8 cellular contexts compared by ENCODE assay signal in genomic region chr12:56684745-56685369, GRCh38. TPM values are rescaled to one million over a fixed set of nuclear protein-coding genes. Genes with fewer than 3 reads are reported as not detected.
A peak's percentile ranks its signal among the peaks of the same experiment; 100 is the strongest.
DNase-seq lines count a peak whose midpoint lies in the region; ATAC-seq and TF ChIP-seq lines count a peak whose summit lies in the region.

No MANE protein-coding gene starts in this region.

- no peak for TF ChIP-seq POLR2A in esophagus squamous epithelium (IDR thresholded peaks at IDR 0.05)

- intact Hi-C loops in esophagus squamous epithelium (cut with DNase I): loop anchor here (5.0 kb wide), 2 partner anchors 37 to 48 kb away; no protein-coding TSS in a partner anchor

- H3K4me3 ChIP-seq in GM06990 (replicated peaks; ENCODE audit: low read depth, low read length) (peak overlapping the region; percentile 100), esophagus squamous epithelium (peak overlapping the region; percentile 1 to 99 (median 94))

- H3K36me3 ChIP-seq in GM06990 (ENCODE audit: control insufficient read depth, insufficient read depth, low read length): peaks cover 6% of the 10 kb centered on the region
- H3K36me3 ChIP-seq in esophagus squamous epithelium: peaks cover 0 to 33% (median 0%) of the 10 kb centered on the region in 3 donors

- peaks cover 12 to 82% (median 38%) of the 10 kb centered on the region in 3 donors for H3K4me1 ChIP-seq in esophagus squamous epithelium

- H3K27ac Mint-ChIP-seq in progenitor cell of endocrine pancreas: peak overlapping the region; percentile 90

- ATAC-seq in HG02981 (IDR thresholded peaks at IDR 0.05; ENCODE audit: unreplicated experiment) (no peak), GM18909 (IDR thresholded peaks at IDR 0.05; ENCODE audit: poor library complexity, unreplicated experiment) (no peak)

- peak overlapping the region; percentile 68 for H3K4me3 Mint-ChIP-seq in progenitor cell of endocrine pancreas (ENCODE audit: low read depth)

- H3K9me3 Mint-ChIP-seq in progenitor cell of endocrine pancreas (ENCODE audit: low read depth): no peaks in the 10 kb centered on the region

- DNase-seq in GM06990 (ENCODE audit: extremely low read depth, insufficient read length) (peak; percentile 38), RPMI8226 (peak; percentile 26), esophagus squamous epithelium (lab: John Stamatoyannopoulos, UW) (no peak), progenitor cell of endocrine pancreas (ENCODE audit: low spot score, unreplicated experiment) (no peak), amniotic stem cell (lab: John Stamatoyannopoulos, UW) (no peak), NCI-H524 (lab: John Stamatoyannopoulos, UW) (no peak)

- H3K36me3 Mint-ChIP-seq in progenitor cell of endocrine pancreas (ENCODE audit: insufficient read depth): peaks cover 18% of the 10 kb centered on the region

- peak overlapping the region; percentile 7 to 100 (median 62) for H3K27ac ChIP-seq in esophagus squamous epithelium

- H3K4me1 Mint-ChIP-seq in progenitor cell of endocrine pancreas (ENCODE audit: low read depth): peaks cover 21% of the 10 kb centered on the region

- no peaks in the 10 kb centered on the region for H3K27me3 Mint-ChIP-seq in progenitor cell of endocrine pancreas

- TF ChIP-seq CTCF in GM06990 (IDR thresholded peaks at IDR 0.05; ENCODE audit: insufficient read depth, low read length, poor library complexity, severe bottlenecking) (no peak), esophagus squamous epithelium (IDR thresholded peaks at IDR 0.05) (no peak), progenitor cell of endocrine pancreas (IDR thresholded peaks at IDR 0.05; ENCODE audit: unreplicated experiment) (no peak)

- no peaks in the 10 kb centered on the region for H3K9me3 ChIP-seq in esophagus squamous epithelium

- 13 to 18% methylated on average over 8 of the region's 8 CpGs for WGBS in esophagus squamous epithelium, 2 donors

- H3K27me3 ChIP-seq in GM06990 (replicated peaks; ENCODE audit: control insufficient read depth, insufficient read depth, low read length): no peaks in the 10 kb centered on the region
- H3K27me3 ChIP-seq in esophagus squamous epithelium: no peaks in the 10 kb centered on the region

RNA-seq across cellular contexts. Expression of gene PTGES3, which starts 3.2 kb away (rescaled TPM):
- 100 to 1,000 TPM in 2 of 4 donors, 10 to 100 TPM in 2; 61.9 to 157 (median 100) TPM for total RNA-seq in esophagus squamous epithelium
- 231 and 234 TPM in 2 replicates for total RNA-seq in progenitor cell of endocrine pancreas

RNA-seq across cellular contexts. Expression of gene ATP5F1B, which starts 39.1 kb away (rescaled TPM):
- 100 to 1,000 TPM; 337 to 726 (median 526) TPM for total RNA-seq in esophagus squamous epithelium
- 528 and 541 TPM in 2 replicates for total RNA-seq in progenitor cell of endocrine pancreas

RNA-seq across cellular contexts. Expression of gene NACA, which starts 40.2 kb away (rescaled TPM):
- total RNA-seq in esophagus squamous epithelium (1,000 to 10,000 TPM; 1,083 to 1,907 (median 1,546) TPM), progenitor cell of endocrine pancreas (811 and 841 TPM in 2 replicates)

RNA-seq across cellular contexts. Expression of gene BAZ2A, which starts 54.7 kb away (rescaled TPM):
- total RNA-seq in esophagus squamous epithelium (10 to 100 TPM; 36.7 to 65.3 (median 59.8) TPM), progenitor cell of endocrine pancreas (128 and 131 TPM in 2 replicates)

Comparison
In these comparisons a context has a peak if more than half of its experiments do, and no peak if none do; other contexts are left out.
1. DNase-seq: peak in GM06990 (single experiment) and RPMI8226 (single experiment); none in esophagus squamous epithelium (single experiment), progenitor cell of endocrine pancreas (single experiment), amniotic stem cell (single experiment) and NCI-H524 (0 of 2).